ENCODE assay signal across 11 cellular contexts in the genomic region with DNA sequence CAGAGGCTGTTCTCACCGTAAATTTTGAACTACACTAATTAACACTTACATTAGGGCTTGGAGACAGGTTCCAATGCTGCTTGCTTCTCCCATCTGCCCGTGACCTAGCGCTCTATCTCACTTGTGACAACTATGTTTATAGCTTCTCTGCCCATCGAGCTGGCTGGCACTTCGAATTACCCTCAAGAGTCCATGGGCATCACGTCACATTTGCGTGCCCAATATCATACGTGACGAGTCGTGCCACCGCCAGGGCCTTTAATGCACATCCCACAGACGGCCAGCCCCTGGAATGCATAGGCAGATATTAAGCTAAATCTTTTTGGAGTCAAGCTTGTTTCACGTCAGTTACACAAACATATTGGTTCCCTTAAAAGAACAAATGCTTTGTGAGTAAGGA.
"Had no signal": no experiment of that assay in that cellular context is flagged by ENCODE, and none has a peak within 500 bp of the region (broad histone marks: within the 10 kb centered on the region; RNA-seq: fewer than 3 reads in every experiment).

No MANE protein-coding gene starts in this region.

- ATAC-seq: GM23338, HCT116 had no signal

- H3K27ac ChIP-seq: GM23248 had no signal

- H3K4me1 ChIP-seq: HAP-1 had no signal

- H3K4me2 ChIP-seq: GM23338 had no signal

- DNase-seq: GM23248, GOT3, H7, H9, HCEC 1CT, HFFc6 had no signal

- H3K4me3 Mint-ChIP-seq: GM23338, H9, HFFc6 had no signal

- H3K4me3 ChIP-seq: GM23248, GM23338, HAP-1 had no signal

- H3K9me3 Mint-ChIP-seq: GM23338 had no signal

- H3K4me1 Mint-ChIP-seq: GM23338, H9 had no signal

- FAIRE-seq: H1, H54 had no signal

- H3K36me3 ChIP-seq: HAP-1 had no signal

- H3K27ac Mint-ChIP-seq: GM23338, H9, HFFc6 had no signal

- H3K9me3 ChIP-seq: HAP-1 had no signal
